ENCODE assay signal across 31 cellular contexts in genomic region chr3:21938267-21938681, GRCh38.
"Had no signal": no experiment of that assay in that cellular context is flagged by ENCODE, and none has a peak within 500 bp of the region (broad histone marks: within the 10 kb centered on the region; RNA-seq: fewer than 3 reads in every experiment).

No MANE protein-coding gene starts in this region.

- H3K4me1 ChIP-seq: left lung, right lobe of liver, testis, transverse colon had no signal

- H3K36me3 ChIP-seq: brain microvascular endothelial cell, left lung, right lobe of liver, transverse colon, WERI-Rb-1 had no signal

- H3K4me3 Mint-ChIP-seq: activated CD4-positive, alpha-beta memory T cell treated with anti-CD3 and anti-CD28 coated beads, Interleukin-2, amount 10 ng/mL, durations not matched to agents 7 days and 5 days; activated CD4-positive, alpha-beta T cell treated with anti-CD3 and anti-CD28 coated beads, Interleukin-2, amount 10 ng/mL, durations not matched to agents 24 days and 14 days; activated T-cell treated with anti-CD3 and anti-CD28 coated beads, Interleukin-2, amount 50 U/mL, for 24 hours; dendritic cell treated with granulocyte-macrophage colony-stimulating factor and Interleukin-4, amounts not matched to agents 40 ng/mL and 50 ng/mL, for 4 days; endodermal cell; nephron; T-helper 1 cell treated with Interleukin-12 subunit alpha and Interleukin-12 subunit beta and Interleukin-4 antibody, amounts not matched to agents 30 μg/mL and 1 μg/mL, for 36 hours had no signal

- H3K9me3 ChIP-seq: left lung, right lobe of liver, testis, transverse colon had no signal

- H3K27me3 ChIP-seq: brain microvascular endothelial cell, left lung, right lobe of liver, testis, transverse colon had no signal

- DNase-seq: activated CD4-positive, alpha-beta memory T cell treated with anti-CD3 and anti-CD28 coated beads, Interleukin-2, amount 10 ng/mL, durations not matched to agents 7 days and 5 days; activated CD4-positive, alpha-beta T cell treated with anti-CD3 and anti-CD28 coated beads, Interleukin-2, amount 10 ng/mL, durations not matched to agents 24 days and 14 days; activated CD4-positive, CD25-positive, alpha-beta regulatory T cell treated with anti-CD3 and anti-CD28 coated beads, Interleukin-2, amount 50 U/mL, for 72 hours; activated CD8-positive, alpha-beta memory T cell treated with anti-CD3 and anti-CD28 coated beads, Interleukin-2, amount 50 U/mL, for 48 hours; activated gamma-delta T cell; activated naive CD4-positive, alpha-beta T cell treated with anti-CD3 and anti-CD28 coated beads, Interleukin-2, amount 50 U/mL, for 16 hours; activated T-cell treated with anti-CD3 and anti-CD28 coated beads, Interleukin-2, amount 50 U/mL, for 24 hours; amniotic stem cell; brain microvascular endothelial cell; endodermal cell; foreskin fibroblast; head of caudate nucleus; hippocampal formation; kidney glomerular epithelial cell; left lung; mesendoderm; mucosa of descending colon; right lobe of liver; stimulated activated CD4-positive, alpha-beta T cell treated with anti-CD3 and anti-CD28 coated beads, Interleukin-12 subunit alpha, Interleukin-12 subunit beta, amount 100 ng/mL, for 4 hours; stimulated activated CD4-positive, alpha-beta T cell treated with anti-CD3 and anti-CD28 coated beads, Interleukin-4, amount 100 ng/mL, for 1 hour; stimulated activated naive CD8-positive, alpha-beta T cell treated with anti-CD3 and anti-CD28 coated beads, Interleukin-15, Interleukin-2, amounts not matched to agents 100 U/mL and 50 U/mL, for 24 hours; T-helper 9 cell; testis; transverse colon; WERI-Rb-1 had no signal

- H3K27ac ChIP-seq: brain microvascular endothelial cell, left lung, right lobe of liver, skin epidermis, testis, transverse colon, WERI-Rb-1 had no signal

- H3K9me3 Mint-ChIP-seq: endodermal cell, nephron had no signal

- H3K27ac Mint-ChIP-seq: activated CD4-positive, alpha-beta memory T cell treated with anti-CD3 and anti-CD28 coated beads, Interleukin-2, amount 10 ng/mL, durations not matched to agents 7 days and 5 days; activated CD4-positive, alpha-beta T cell treated with anti-CD3 and anti-CD28 coated beads, Interleukin-2, amount 10 ng/mL, durations not matched to agents 24 days and 14 days; activated T-cell treated with anti-CD3 and anti-CD28 coated beads, Interleukin-2, amount 50 U/mL, for 24 hours; dendritic cell treated with granulocyte-macrophage colony-stimulating factor and Interleukin-4, amounts not matched to agents 40 ng/mL and 50 ng/mL, for 4 days; endodermal cell; T-helper 1 cell treated with Interleukin-12 subunit alpha and Interleukin-12 subunit beta and Interleukin-4 antibody, amounts not matched to agents 30 μg/mL and 1 μg/mL, for 36 hours had no signal

- H3K4me1 Mint-ChIP-seq: activated CD4-positive, alpha-beta memory T cell treated with anti-CD3 and anti-CD28 coated beads, Interleukin-2, amount 10 ng/mL, durations not matched to agents 7 days and 5 days; activated CD4-positive, alpha-beta T cell treated with anti-CD3 and anti-CD28 coated beads, Interleukin-2, amount 10 ng/mL, durations not matched to agents 24 days and 14 days; endodermal cell had no signal

- H3K4me3 ChIP-seq: left lung, lung, mucosa of descending colon, right lobe of liver, skin epidermis, testis, transverse colon had no signal

- H3K27me3 Mint-ChIP-seq: activated CD4-positive, alpha-beta memory T cell treated with anti-CD3 and anti-CD28 coated beads, Interleukin-2, amount 10 ng/mL, durations not matched to agents 7 days and 5 days; activated CD4-positive, alpha-beta T cell treated with anti-CD3 and anti-CD28 coated beads, Interleukin-2, amount 10 ng/mL, durations not matched to agents 24 days and 14 days; activated T-cell treated with anti-CD3 and anti-CD28 coated beads, Interleukin-2, amount 50 U/mL, for 24 hours; dendritic cell treated with granulocyte-macrophage colony-stimulating factor and Interleukin-4, amounts not matched to agents 40 ng/mL and 50 ng/mL, for 4 days had no signal

- ATAC-seq: esophagus mucosa; left lung; mucosa of descending colon; right lobe of liver; stimulated activated naive CD8-positive, alpha-beta T cell treated with anti-CD3 and anti-CD28 coated beads, Interleukin-15, Interleukin-2, amounts not matched to agents 100 U/mL and 50 U/mL, for 24 hours had no signal
